ENCODE assay signal across 1 cellular context in the genomic region with DNA sequence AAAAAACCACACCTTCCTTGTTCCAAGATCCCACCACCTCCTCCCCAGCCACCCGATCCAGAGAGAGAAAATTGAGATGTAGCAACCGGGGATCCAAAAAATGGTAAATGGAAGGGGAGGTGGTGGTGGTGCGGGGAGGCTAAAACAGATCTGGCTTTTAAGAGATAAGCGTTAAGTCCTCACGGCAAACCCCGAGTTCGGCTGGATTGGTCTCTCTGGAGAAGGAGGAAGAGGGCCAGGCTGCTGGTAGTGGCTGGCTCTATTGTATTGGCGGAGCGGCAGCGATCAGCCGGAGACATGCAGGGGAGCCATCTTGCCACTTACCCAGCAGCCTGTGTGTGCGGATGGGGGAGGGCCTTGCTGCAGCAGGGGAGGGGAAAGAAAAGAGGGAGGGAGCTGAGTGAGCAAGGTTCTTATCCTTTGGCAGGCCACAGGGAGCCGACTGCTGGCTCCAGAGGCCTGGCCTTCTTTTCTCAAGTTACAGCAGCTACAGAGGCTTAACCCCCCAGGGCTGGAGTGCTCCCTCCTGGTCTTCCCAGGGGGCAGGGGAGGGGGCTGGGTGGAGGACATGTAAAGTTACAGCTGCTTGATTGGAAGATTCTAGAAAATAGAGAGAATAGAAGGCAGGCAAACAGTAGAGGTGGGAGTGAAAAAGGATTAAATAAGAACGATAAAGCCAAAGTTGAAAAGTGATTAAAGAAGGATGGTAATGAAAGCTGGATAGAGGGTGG.
TF ChIP-seq lines count a peak whose summit lies in the region.

No MANE protein-coding gene starts in this region.

TF ChIP-seq in HEK293, 187 proteins besides CTCF, POLR2A, EP300 and RAD21 (continued from another document):
- TF ChIP-seq ZNF670 (tag by site-specific recombination; IDR thresholded peaks at IDR 0.05; ENCODE audit: low read depth) (no peak), ZNF239 (tag by site-specific recombination; IDR thresholded peaks at IDR 0.05) (no peak), ZNF561 (tag by site-specific recombination; IDR thresholded peaks at IDR 0.05; ENCODE audit: borderline replicate concordance) (0 out of 2 replicates have a peak, but pooled peaks have one; percentile 45), ZNF596 (tag by site-specific recombination; IDR thresholded peaks at IDR 0.05) (0 out of 2 replicates have a peak, but pooled peaks have one; percentile 60), ZNF610 (tag by site-specific recombination; IDR thresholded peaks at IDR 0.05; ENCODE audit: borderline replicate concordance) (peak; percentile 77), ZNF302 (tag by site-specific recombination; IDR thresholded peaks at IDR 0.05; ENCODE audit: low read depth) (no peak), ZNF560 (tag by site-specific recombination; IDR thresholded peaks at IDR 0.05; ENCODE audit: borderline replicate concordance) (no peak), ZNF777 (tag by site-specific recombination; IDR thresholded peaks at IDR 0.05; ENCODE audit: borderline replicate concordance) (no peak), ZNF48 (tag by site-specific recombination; IDR thresholded peaks at IDR 0.05) (no peak), ZNF132 (tag by site-specific recombination; IDR thresholded peaks at IDR 0.05; ENCODE audit: borderline replicate concordance) (no peak), ZXDB (tag by site-specific recombination; IDR thresholded peaks at IDR 0.05) (peak; percentile 64), ZBTB6 (tag by site-specific recombination; IDR thresholded peaks at IDR 0.05) (peak; percentile 54; the same call in 1 of the 2 replicates), ZEB2 (tag by site-specific recombination; IDR thresholded peaks at IDR 0.05) (0 out of 2 replicates have a peak, but pooled peaks have one; percentile 47), ZNF843 (tag by site-specific recombination; IDR thresholded peaks at IDR 0.05) (no peak), WT1 (tag by site-specific recombination; IDR thresholded peaks at IDR 0.05) (peak; percentile 20; the same call in 1 of the 2 replicates), ZNF19 (tag by site-specific recombination; IDR thresholded peaks at IDR 0.05; ENCODE audit: low read depth) (no peak), OSR2 (tag by site-specific recombination; IDR thresholded peaks at IDR 0.05) (peak; percentile 91), ZNF398 (tag by site-specific recombination; IDR thresholded peaks at IDR 0.05) (peak; percentile 95), ZSCAN18 (tag by site-specific recombination; IDR thresholded peaks at IDR 0.05) (no peak), ZNF112 (tag by site-specific recombination; IDR thresholded peaks at IDR 0.05) (no peak), EGR2 (tag by site-specific recombination; IDR thresholded peaks at IDR 0.05; ENCODE audit: low read depth) (no peak), ZNF404 (tag by site-specific recombination; IDR thresholded peaks at IDR 0.05) (no peak), ZNF423 (tag by site-specific recombination; IDR thresholded peaks at IDR 0.05) (peak; percentile 95), ZNF184 (tag by site-specific recombination; IDR thresholded peaks at IDR 0.05) (no peak), ZNF341 (tag by site-specific recombination; IDR thresholded peaks at IDR 0.05; ENCODE audit: low read depth) (peak; percentile 14; the same call in 1 of the 2 replicates)
- TF ChIP-seq, protein P1, sequence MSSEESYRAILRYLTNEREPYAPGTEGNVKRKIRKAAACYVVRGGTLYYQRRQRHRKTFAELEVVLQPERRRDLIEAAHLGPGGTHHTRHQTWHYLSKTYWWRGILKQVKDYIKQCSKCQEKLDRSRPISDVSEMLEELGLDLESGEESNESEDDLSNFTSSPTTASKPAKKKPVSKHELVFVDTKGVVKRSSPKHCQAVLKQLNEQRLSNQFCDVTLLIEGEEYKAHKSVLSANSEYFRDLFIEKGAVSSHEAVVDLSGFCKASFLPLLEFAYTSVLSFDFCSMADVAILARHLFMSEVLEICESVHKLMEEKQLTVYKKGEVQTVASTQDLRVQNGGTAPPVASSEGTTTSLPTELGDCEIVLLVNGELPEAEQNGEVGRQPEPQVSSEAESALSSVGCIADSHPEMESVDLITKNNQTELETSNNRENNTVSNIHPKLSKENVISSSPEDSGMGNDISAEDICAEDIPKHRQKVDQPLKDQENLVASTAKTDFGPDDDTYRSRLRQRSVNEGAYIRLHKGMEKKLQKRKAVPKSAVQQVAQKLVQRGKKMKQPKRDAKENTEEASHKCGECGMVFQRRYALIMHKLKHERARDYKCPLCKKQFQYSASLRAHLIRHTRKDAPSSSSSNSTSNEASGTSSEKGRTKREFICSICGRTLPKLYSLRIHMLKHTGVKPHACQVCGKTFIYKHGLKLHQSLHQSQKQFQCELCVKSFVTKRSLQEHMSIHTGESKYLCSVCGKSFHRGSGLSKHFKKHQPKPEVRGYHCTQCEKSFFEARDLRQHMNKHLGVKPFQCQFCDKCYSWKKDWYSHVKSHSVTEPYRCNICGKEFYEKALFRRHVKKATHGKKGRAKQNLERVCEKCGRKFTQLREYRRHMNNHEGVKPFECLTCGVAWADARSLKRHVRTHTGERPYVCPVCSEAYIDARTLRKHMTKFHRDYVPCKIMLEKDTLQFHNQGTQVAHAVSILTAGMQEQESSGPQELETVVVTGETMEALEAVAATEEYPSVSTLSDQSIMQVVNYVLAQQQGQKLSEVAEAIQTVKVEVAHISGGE (tag by site-specific recombination; conservative IDR thresholded peaks at IDR 0.05; ENCODE audit: low read depth) = no peak
- TF ChIP-seq, protein P2, sequence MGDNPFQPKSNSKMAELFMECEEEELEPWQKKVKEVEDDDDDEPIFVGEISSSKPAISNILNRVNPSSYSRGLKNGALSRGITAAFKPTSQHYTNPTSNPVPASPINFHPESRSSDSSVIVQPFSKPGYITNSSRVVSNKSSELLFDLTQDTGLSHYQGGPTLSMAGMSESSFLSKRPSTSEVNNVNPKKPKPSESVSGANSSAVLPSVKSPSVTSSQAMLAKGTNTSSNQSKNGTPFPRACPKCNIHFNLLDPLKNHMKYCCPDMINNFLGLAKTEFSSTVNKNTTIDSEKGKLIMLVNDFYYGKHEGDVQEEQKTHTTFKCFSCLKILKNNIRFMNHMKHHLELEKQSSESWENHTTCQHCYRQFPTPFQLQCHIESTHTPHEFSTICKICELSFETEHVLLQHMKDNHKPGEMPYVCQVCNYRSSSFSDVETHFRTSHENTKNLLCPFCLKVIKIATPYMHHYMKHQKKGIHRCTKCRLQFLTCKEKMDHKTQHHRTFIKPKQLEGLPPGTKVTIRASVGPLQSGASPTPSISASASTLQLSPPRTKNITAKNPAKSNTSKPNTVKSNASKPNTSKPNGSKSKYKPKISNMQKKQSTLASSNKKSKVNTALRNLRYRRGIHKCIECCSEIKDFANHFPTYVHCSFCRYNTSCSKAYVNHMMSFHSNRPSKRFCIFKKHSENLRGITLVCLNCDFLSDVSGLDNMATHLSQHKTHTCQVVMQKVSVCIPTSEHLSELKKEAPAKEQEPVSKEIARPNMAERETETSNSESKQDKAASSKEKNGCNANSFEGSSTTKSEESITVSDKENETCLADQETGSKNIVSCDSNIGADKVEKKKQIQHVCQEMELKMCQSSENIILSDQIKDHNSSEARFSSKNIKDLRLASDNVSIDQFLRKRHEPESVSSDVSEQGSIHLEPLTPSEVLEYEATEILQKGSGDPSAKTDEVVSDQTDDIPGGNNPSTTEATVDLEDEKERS (tag by site-specific recombination; IDR thresholded peaks at IDR 0.05) = no peak
- TF ChIP-seq, protein P3, sequence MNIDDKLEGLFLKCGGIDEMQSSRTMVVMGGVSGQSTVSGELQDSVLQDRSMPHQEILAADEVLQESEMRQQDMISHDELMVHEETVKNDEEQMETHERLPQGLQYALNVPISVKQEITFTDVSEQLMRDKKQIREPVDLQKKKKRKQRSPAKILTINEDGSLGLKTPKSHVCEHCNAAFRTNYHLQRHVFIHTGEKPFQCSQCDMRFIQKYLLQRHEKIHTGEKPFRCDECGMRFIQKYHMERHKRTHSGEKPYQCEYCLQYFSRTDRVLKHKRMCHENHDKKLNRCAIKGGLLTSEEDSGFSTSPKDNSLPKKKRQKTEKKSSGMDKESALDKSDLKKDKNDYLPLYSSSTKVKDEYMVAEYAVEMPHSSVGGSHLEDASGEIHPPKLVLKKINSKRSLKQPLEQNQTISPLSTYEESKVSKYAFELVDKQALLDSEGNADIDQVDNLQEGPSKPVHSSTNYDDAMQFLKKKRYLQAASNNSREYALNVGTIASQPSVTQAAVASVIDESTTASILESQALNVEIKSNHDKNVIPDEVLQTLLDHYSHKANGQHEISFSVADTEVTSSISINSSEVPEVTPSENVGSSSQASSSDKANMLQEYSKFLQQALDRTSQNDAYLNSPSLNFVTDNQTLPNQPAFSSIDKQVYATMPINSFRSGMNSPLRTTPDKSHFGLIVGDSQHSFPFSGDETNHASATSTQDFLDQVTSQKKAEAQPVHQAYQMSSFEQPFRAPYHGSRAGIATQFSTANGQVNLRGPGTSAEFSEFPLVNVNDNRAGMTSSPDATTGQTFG (tag by site-specific recombination; IDR thresholded peaks at IDR 0.05; ENCODE audit: borderline replicate concordance) = no peak
- TF ChIP-seq, protein P4, sequence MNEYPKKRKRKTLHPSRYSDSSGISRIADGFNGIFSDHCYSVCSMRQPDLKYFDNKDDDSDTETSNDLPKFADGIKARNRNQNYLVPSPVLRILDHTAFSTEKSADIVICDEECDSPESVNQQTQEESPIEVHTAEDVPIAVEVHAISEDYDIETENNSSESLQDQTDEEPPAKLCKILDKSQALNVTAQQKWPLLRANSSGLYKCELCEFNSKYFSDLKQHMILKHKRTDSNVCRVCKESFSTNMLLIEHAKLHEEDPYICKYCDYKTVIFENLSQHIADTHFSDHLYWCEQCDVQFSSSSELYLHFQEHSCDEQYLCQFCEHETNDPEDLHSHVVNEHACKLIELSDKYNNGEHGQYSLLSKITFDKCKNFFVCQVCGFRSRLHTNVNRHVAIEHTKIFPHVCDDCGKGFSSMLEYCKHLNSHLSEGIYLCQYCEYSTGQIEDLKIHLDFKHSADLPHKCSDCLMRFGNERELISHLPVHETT (tag by site-specific recombination; IDR thresholded peaks at IDR 0.05) = 0 out of 2 replicates have a peak, but pooled peaks have one; percentile 47
- TF ChIP-seq, protein P5, sequence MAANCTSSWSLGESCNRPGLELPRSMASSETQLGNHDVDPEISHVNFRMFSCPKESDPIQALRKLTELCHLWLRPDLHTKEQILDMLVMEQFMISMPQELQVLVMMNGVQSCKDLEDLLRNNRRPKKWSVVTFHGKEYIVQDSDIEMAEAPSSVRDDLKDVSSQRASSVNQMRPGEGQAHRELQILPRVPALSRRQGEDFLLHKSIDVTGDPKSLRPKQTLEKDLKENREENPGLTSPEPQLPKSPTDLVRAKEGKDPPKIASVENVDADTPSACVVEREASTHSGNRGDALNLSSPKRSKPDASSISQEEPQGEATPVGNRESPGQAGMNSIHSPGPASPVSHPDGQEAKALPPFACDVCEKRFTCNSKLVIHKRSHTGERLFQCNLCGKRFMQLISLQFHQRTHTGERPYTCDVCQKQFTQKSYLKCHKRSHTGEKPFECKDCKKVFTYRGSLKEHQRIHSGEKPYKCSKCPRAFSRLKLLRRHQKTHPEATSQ (tag by site-specific recombination; IDR thresholded peaks at IDR 0.05) = no peak
